In the genomic region with DNA sequence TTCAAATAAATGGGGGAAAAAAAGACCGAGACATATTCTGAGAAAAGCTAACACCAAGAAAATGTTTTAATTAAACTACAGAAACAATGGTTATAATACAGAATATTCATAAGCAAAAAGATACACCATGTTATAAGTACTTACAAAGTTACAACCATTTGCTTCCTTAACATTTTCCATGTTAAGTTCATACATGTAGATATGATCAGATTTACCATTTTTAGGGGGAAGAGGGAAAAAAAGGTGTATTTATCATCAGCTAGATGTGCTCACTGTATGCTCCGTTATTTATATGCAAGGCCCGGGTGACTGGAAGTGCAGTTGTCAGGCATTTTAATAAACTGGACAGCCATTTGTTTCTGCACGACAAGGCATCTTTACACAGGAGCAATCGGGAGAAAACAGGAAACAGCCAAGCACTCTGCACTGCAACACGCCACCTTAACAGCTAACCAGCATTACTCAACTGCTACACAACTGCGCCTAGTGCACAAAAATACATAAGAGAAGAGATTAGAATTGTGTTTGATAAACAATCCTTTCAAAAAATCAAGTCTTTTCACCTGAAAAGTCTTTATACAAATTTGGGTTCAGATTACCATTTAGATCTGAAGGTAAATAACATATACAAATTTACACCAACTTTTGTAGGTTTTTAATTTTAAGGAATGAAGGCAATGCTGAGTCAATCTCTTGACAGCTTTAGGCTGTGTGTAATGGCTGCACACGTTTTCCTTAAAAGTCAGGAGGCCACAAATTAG, we compare ENCODE assay signal across 9 cellular contexts. TPM values are rescaled to one million over a fixed set of nuclear protein-coding genes. Genes with fewer than 3 reads are reported as not detected.
DNase-seq lines count a peak whose midpoint lies in the region; ATAC-seq and TF ChIP-seq lines count a peak whose summit lies in the region.
"Had no signal": no experiment of that assay in that cellular context is flagged by ENCODE, and none has a peak within 500 bp of the region (broad histone marks: within the 10 kb centered on the region; RNA-seq: fewer than 3 reads in every experiment).

No MANE protein-coding gene starts in this region.

- DNase-seq in AG04449 (ENCODE audit: low read depth, low spot score) (no peak), HFFc6 (peak; percentile 46), kidney epithelial cell (ENCODE audit: low read depth) (no peak), vagina (ENCODE audit: extremely low spot score in 2 of 2) (no peak), NCI-H1436 (lab: John Stamatoyannopoulos, UW) (no peak), inferior parietal cortex (ENCODE audit: extremely low spot score) (no peak)
- DNase-seq in activated CD8-positive, alpha-beta T cell treated with anti-CD3 and anti-CD28 coated beads, Interleukin-2, amount 10 ng/mL, durations not matched to agents 7 days and 5 days: no peak

- H3K27me3 Mint-ChIP-seq in HFFc6 (ENCODE audit: insufficient read depth): peaks cover 15% of the 10 kb centered on the region
- H3K27me3 Mint-ChIP-seq in activated CD8-positive, alpha-beta T cell treated with anti-CD3 and anti-CD28 coated beads, Interleukin-2, amount 10 ng/mL, durations not matched to agents 7 days and 5 days (ENCODE audit: low read depth): no peaks in the 10 kb centered on the region

- no peak for TF ChIP-seq POLR2A in vagina (IDR thresholded peaks at IDR 0.05)

- no peaks in the 10 kb centered on the region for H3K9me3 Mint-ChIP-seq in HFFc6
- no peaks in the 10 kb centered on the region for H3K9me3 Mint-ChIP-seq in activated CD8-positive, alpha-beta T cell treated with anti-CD3 and anti-CD28 coated beads, Interleukin-2, amount 10 ng/mL, durations not matched to agents 7 days and 5 days (ENCODE audit: insufficient read depth)

- peaks cover 44% of the 10 kb centered on the region for H3K4me1 Mint-ChIP-seq in HFFc6 (ENCODE audit: low read depth)
- H3K4me1 Mint-ChIP-seq in activated CD8-positive, alpha-beta T cell treated with anti-CD3 and anti-CD28 coated beads, Interleukin-2, amount 10 ng/mL, durations not matched to agents 7 days and 5 days (ENCODE audit: low read depth): peaks cover 55% of the 10 kb centered on the region

- H3K27ac ChIP-seq in vagina: peak overlapping the region; percentile 99

- ATAC-seq in activated CD8-positive, alpha-beta T cell treated with anti-CD3 and anti-CD28 coated beads, Interleukin-2, amount 10 ng/mL, durations not matched to agents 7 days and 5 days: no peak
- ATAC-seq in HG03108 (IDR thresholded peaks at IDR 0.05; ENCODE audit: unreplicated experiment): no peak

- peak overlapping the region; percentile 45 for H3K4me3 ChIP-seq in AG04449 (ENCODE audit: low read depth, low read length)
- H3K4me3 ChIP-seq in kidney epithelial cell (ENCODE audit: low read depth, low read length): peak overlapping the region; percentile 95
- H3K4me3 ChIP-seq in vagina: peak overlapping the region; percentile 98 to 100
- H3K4me3 ChIP-seq: lung had no signal

- H3K27me3 ChIP-seq in kidney epithelial cell (ENCODE audit: control insufficient read depth, insufficient read depth, low read length) (no peaks in the 10 kb centered on the region), vagina (no peaks in the 10 kb centered on the region)

- intact Hi-C loops in vagina (cut with DNase I): no loop called here

- peaks cover 64% of the 10 kb centered on the region for H3K4me1 ChIP-seq in vagina

- peak overlapping the region; percentile 96 for H3K27ac Mint-ChIP-seq in HFFc6
- H3K27ac Mint-ChIP-seq in activated CD8-positive, alpha-beta T cell treated with anti-CD3 and anti-CD28 coated beads, Interleukin-2, amount 10 ng/mL, durations not matched to agents 7 days and 5 days: peak overlapping the region; percentile 87

- no peaks in the 10 kb centered on the region for H3K9me3 ChIP-seq in vagina

- peaks cover 40% of the 10 kb centered on the region for H3K36me3 Mint-ChIP-seq in HFFc6 (ENCODE audit: low read depth)
- peaks cover 62% of the 10 kb centered on the region for H3K36me3 Mint-ChIP-seq in activated CD8-positive, alpha-beta T cell treated with anti-CD3 and anti-CD28 coated beads, Interleukin-2, amount 10 ng/mL, durations not matched to agents 7 days and 5 days (ENCODE audit: low read depth)

- TF ChIP-seq CTCF in AG04449 (IDR thresholded peaks at IDR 0.05; ENCODE audit: insufficient read depth, low read length, missing control alignments) (no peak), HFFc6 (IDR thresholded peaks at IDR 0.05) (no peak), kidney epithelial cell (IDR thresholded peaks at IDR 0.05; ENCODE audit: insufficient read depth, low read length, poor library complexity, severe bottlenecking) (no peak), vagina (IDR thresholded peaks at IDR 0.05) (no peak)

- POLR2A ChIA-PET in AG04449 (lab: Yijun Ruan, JAX): interaction anchor here (0.6 to 4.0 kb wide), 4 partner anchors 8 to 721 kb away, joined by 3 to 27 read pairs (median 5); a partner anchor contains a TSS
- POLR2A ChIA-PET in activated CD8-positive, alpha-beta T cell treated with anti-CD3 and anti-CD28 coated beads, Interleukin-2, amount 10 ng/mL, durations not matched to agents 7 days and 5 days (lab: Charles Lee): interaction anchor here (1.1 to 7.9 kb wide), 4 partner anchors 9 to 20 kb away, joined by 3 to 160 read pairs (median 12); a partner anchor contains a TSS

- CTCF ChIA-PET in AG04449 (lab: Yijun Ruan, JAX): interaction anchor here (1.0 to 1.5 kb wide), 4 partner anchors 9 to 330 kb away, joined by 3 to 5 read pairs (median 3); no protein-coding TSS in a partner anchor
- CTCF ChIA-PET in activated CD8-positive, alpha-beta T cell treated with anti-CD3 and anti-CD28 coated beads, Interleukin-2, amount 10 ng/mL, durations not matched to agents 7 days and 5 days (lab: Charles Lee): interaction anchor here (0.9 to 10.5 kb wide), 2 partner anchors 19 to 39 kb away, joined by 3 to 76 read pairs; no protein-coding TSS in a partner anchor

- peaks cover 1% of the 10 kb centered on the region for H3K36me3 ChIP-seq in kidney epithelial cell (ENCODE audit: control insufficient read depth, insufficient read depth, low read length)
- peaks cover 0 to 55% of the 10 kb centered on the region in 2 donors for H3K36me3 ChIP-seq in vagina

- H3K4me3 Mint-ChIP-seq in HFFc6: peak overlapping the region; percentile 99
- H3K4me3 Mint-ChIP-seq in activated CD8-positive, alpha-beta T cell treated with anti-CD3 and anti-CD28 coated beads, Interleukin-2, amount 10 ng/mL, durations not matched to agents 7 days and 5 days: peak overlapping the region; percentile 99

RNA-seq across cellular contexts. Expression of a gene that starts 2.9 kb away (rescaled TPM):
- 100 to 1,000 TPM; 179 to 220 (median 215) TPM for total RNA-seq in HFFc6 (2021; fragmentation: NEBNext Ultra II Directional; extraction: Animal tissue kit (Norgen Biotek cat#: 25700))
- total RNA-seq in activated CD8-positive, alpha-beta T cell treated with anti-CD3 and anti-CD28 coated beads, Interleukin-2, amount 10 ng/mL, durations not matched to agents 7 days and 5 days: 100 to 1,000 TPM; 420 to 444 TPM
- total RNA-seq in kidney epithelial cell: 185 and 217 TPM in 2 replicates
- total RNA-seq in vagina: 413 TPM

RNA-seq across cellular contexts. Expression of a gene that starts 3.7 kb away (rescaled TPM):
- total RNA-seq in HFFc6 (2021; fragmentation: NEBNext Ultra II Directional; extraction: Animal tissue kit (Norgen Biotek cat#: 25700)): 10 to 100 TPM; 16.1 to 23.4 (median 20.7) TPM
- 10 to 100 TPM; 22.1 to 22.8 TPM for total RNA-seq in activated CD8-positive, alpha-beta T cell treated with anti-CD3 and anti-CD28 coated beads, Interleukin-2, amount 10 ng/mL, durations not matched to agents 7 days and 5 days
- 17.5 and 21.2 TPM in 2 replicates for total RNA-seq in kidney epithelial cell
- total RNA-seq in vagina: 24.1 TPM

RNA-seq across cellular contexts. Expression of a gene that starts 7.6 kb away (rescaled TPM):
- total RNA-seq in HFFc6 (2021; fragmentation: NEBNext Ultra II Directional; extraction: Animal tissue kit (Norgen Biotek cat#: 25700)): 10 to 100 TPM; 30.1 to 32.8 (median 31.1) TPM
- total RNA-seq in activated CD8-positive, alpha-beta T cell treated with anti-CD3 and anti-CD28 coated beads, Interleukin-2, amount 10 ng/mL, durations not matched to agents 7 days and 5 days: 10 to 100 TPM; 39.6 to 44.7 TPM
- total RNA-seq in kidney epithelial cell (32.8 TPM in 2 replicates), vagina (20.9 TPM)

RNA-seq across cellular contexts. Expression of a gene that starts 7.9 kb away (rescaled TPM):
- 10 to 100 TPM; 32.9 to 44.3 (median 37.3) TPM for total RNA-seq in HFFc6 (2021; fragmentation: NEBNext Ultra II Directional; extraction: Animal tissue kit (Norgen Biotek cat#: 25700))
- 10 to 100 TPM; 59.3 to 61.2 TPM for total RNA-seq in activated CD8-positive, alpha-beta T cell treated with anti-CD3 and anti-CD28 coated beads, Interleukin-2, amount 10 ng/mL, durations not matched to agents 7 days and 5 days
- total RNA-seq in kidney epithelial cell: 21.4 and 25.8 TPM in 2 replicates
- 28.0 TPM for total RNA-seq in vagina

RNA-seq across cellular contexts. Expression of a gene that starts 23.5 kb away (rescaled TPM):
- 100 to 1,000 TPM; 180 to 259 (median 192) TPM for total RNA-seq in HFFc6 (2021; fragmentation: NEBNext Ultra II Directional; extraction: Animal tissue kit (Norgen Biotek cat#: 25700))
- 10 to 100 TPM; 12.4 to 13.3 TPM for total RNA-seq in activated CD8-positive, alpha-beta T cell treated with anti-CD3 and anti-CD28 coated beads, Interleukin-2, amount 10 ng/mL, durations not matched to agents 7 days and 5 days
- total RNA-seq in kidney epithelial cell (110 and 142 TPM in 2 replicates), vagina (114 TPM)

Comparison
In these comparisons a context has a peak if more than half of its experiments do, and no peak if none do; other contexts are left out.
1. H3K4me3 ChIP-seq: peak in every context shown above with its lines; median percentile 99 in vagina; 95 in kidney epithelial cell; 45 in AG04449.